ENCODE assay signal across 18 cellular contexts in the genomic region with DNA sequence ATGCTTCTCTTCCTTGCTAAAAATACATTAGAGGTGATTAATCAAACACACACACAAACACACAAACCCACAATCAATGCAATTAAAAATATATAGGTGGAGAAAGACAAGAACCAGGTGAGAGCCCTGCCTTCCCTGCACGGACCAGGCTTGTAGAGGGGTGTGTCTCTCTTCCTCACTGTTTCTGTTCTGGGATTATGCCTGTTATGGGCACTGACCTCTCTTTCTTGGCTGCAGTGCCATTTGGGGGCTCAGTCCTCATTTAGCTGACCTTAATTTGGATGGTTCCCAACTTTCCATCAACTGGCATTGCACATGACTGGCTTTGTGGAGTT.
DNase-seq lines count a peak whose midpoint lies in the region; ATAC-seq, FAIRE-seq and TF ChIP-seq lines count a peak whose summit lies in the region.
"Had no signal": no experiment of that assay in that cellular context is flagged by ENCODE, and none has a peak within 500 bp of the region (broad histone marks: within the 10 kb centered on the region; RNA-seq: fewer than 3 reads in every experiment).

No MANE protein-coding gene starts in this region.

- no peak for TF ChIP-seq POLR2A in HepG2 (IDR thresholded peaks at IDR 0.05; ENCODE audit: insufficient read depth in 1 of 2, low read depth in 2 of 2, low read length in 2 of 2)

- H3K9ac ChIP-seq in HepG2 (ENCODE audit: insufficient read depth, low read depth, low read length), result no peak overlapping the region

- H3K4me1 ChIP-seq in HepG2 (ENCODE audit: insufficient read depth, low read length), result peaks cover 34% of the 10 kb centered on the region

- H3K27ac Mint-ChIP-seq in activated naive CD4-positive, alpha-beta T cell treated with anti-CD3 and anti-CD28 coated beads, Interleukin-2, amount 50 U/mL, for 24 hours, result peak overlapping the region; percentile 30
- no peak overlapping the region for H3K27ac Mint-ChIP-seq in T-helper 17 cell

- peak overlapping the region in 2 of 3 experiments; percentile 1 to 38; a peak in 2 of 6 replicates for H3K4me3 ChIP-seq in HepG2 (replicated peaks in 1 of 3; ENCODE audit: insufficient read depth in 1 of 3, low read depth in 2 of 3, low read length in 3 of 3)
- H3K4me3 ChIP-seq: gastroesophageal sphincter had no signal

- no peak for TF ChIP-seq RAD21 in HepG2 (CRISPR knock-in tag; IDR thresholded peaks at IDR 0.05)

- H3K27me3 ChIP-seq in HepG2 (ENCODE audit: control insufficient read depth in 1 of 2, insufficient read depth in 2 of 2, low read length in 2 of 2), result no peaks in the 10 kb centered on the region
- H3K27me3 ChIP-seq: gastroesophageal sphincter had no signal

- H3K9me3 ChIP-seq in T-helper 17 cell (ENCODE audit: control insufficient read depth, low read length, poor library complexity, severe bottlenecking) (no peaks in the 10 kb centered on the region), HepG2 (ENCODE audit: low read length) (no peaks in the 10 kb centered on the region)
- H3K9me3 ChIP-seq: gastroesophageal sphincter had no signal

- no peak overlapping the region for H2AFZ ChIP-seq in HepG2 (ENCODE audit: low read length)

- H3K27ac ChIP-seq in HepG2 (ENCODE audit: extremely low read length, insufficient read depth, low read length), result no peak overlapping the region
- H3K27ac ChIP-seq in temporal lobe (ENCODE audit: low read depth, low read length), result peak overlapping the region; percentile 63
- H3K27ac ChIP-seq: VCaP had no signal

- in situ Hi-C loops in HepG2 (cut with HindIII; ENCODE audit: extremely low pct_ligation_motif_present, low pct_unique_long_range_greater_than_20kb), result no loop called here

- intact Hi-C loops in HepG2 (cut with micrococcal nuclease; ENCODE audit: unreplicated experiment), result no loop called here

- H3K9me3 Mint-ChIP-seq in activated naive CD4-positive, alpha-beta T cell treated with anti-CD3 and anti-CD28 coated beads, Interleukin-2, amount 50 U/mL, for 24 hours, result no peaks in the 10 kb centered on the region
- H3K9me3 Mint-ChIP-seq: activated naive CD8-positive, alpha-beta T cell treated with anti-CD3 and anti-CD28 coated beads, Interleukin-2, amount 10 ng/mL, durations not matched to agents 7 days and 5 days had no signal

- no peaks in the 10 kb centered on the region for H4K20me1 ChIP-seq in HepG2 (ENCODE audit: insufficient read depth, low read length)

- WGBS in HepG2 (ENCODE audit: low lambda C conversion rate), result 0% methylated on average over 1 of the region's 1 CpG

- H3K36me3 Mint-ChIP-seq in activated naive CD4-positive, alpha-beta T cell treated with anti-CD3 and anti-CD28 coated beads, Interleukin-2, amount 50 U/mL, for 24 hours, result peaks cover 3% of the 10 kb centered on the region
- H3K36me3 Mint-ChIP-seq in T-helper 17 cell (ENCODE audit: low read depth), result no peaks in the 10 kb centered on the region
- H3K36me3 Mint-ChIP-seq: activated naive CD8-positive, alpha-beta T cell treated with anti-CD3 and anti-CD28 coated beads, Interleukin-2, amount 10 ng/mL, durations not matched to agents 7 days and 5 days had no signal

- no peak for DNase-seq in activated naive CD4-positive, alpha-beta T cell treated with Interleukin-2 at 50 U/mL for 16 hours
- DNase-seq in T-helper 17 cell, result no peak
- DNase-seq in HepG2 (ENCODE audit: low spot score), result no peak
- DNase-seq in ureter (ENCODE audit: low spot score), result no peak
- no peak for DNase-seq in GM19239 (ENCODE audit: insufficient read length, low spot score)
- DNase-seq: activated naive CD8-positive, alpha-beta T cell treated with anti-CD3 and anti-CD28 coated beads, Interleukin-2, amount 10 ng/mL, durations not matched to agents 7 days and 5 days; Calu3; central memory CD4-positive, alpha-beta T cell; mesendoderm; NCI-H1048; NCI-H774 had no signal

- H3K36me3 ChIP-seq in HepG2 (replicated peaks in 1 of 2; ENCODE audit: control insufficient read depth in 1 of 2, insufficient read depth in 2 of 2, low read length in 2 of 2), result no peaks in the 10 kb centered on the region
- H3K36me3 ChIP-seq: gastroesophageal sphincter had no signal

- POLR2A ChIA-PET in HepG2 (lab: Yijun Ruan, JAX), result no interaction called here

- H3K79me2 ChIP-seq in HepG2 (ENCODE audit: insufficient read depth, low read length), result no peaks in the 10 kb centered on the region

- FAIRE-seq in HepG2 (lab: Jason Lieb, UNC) (no peak), GM19239 (lab: Jason Lieb, UNC) (no peak)

- no peak for TF ChIP-seq EP300 in HepG2 (IDR thresholded peaks at IDR 0.05; ENCODE audit: low read depth in 2 of 2, low read length in 2 of 2)
- no peak for TF ChIP-seq EP300 in HepG2 (CRISPR knock-in tag; IDR thresholded peaks at IDR 0.05; ENCODE audit: borderline replicate concordance)

- peaks cover 51% of the 10 kb centered on the region for H3K4me1 Mint-ChIP-seq in activated naive CD4-positive, alpha-beta T cell treated with anti-CD3 and anti-CD28 coated beads, Interleukin-2, amount 50 U/mL, for 24 hours
- peaks cover 45% of the 10 kb centered on the region for H3K4me1 Mint-ChIP-seq in T-helper 17 cell

- H3K4me3 Mint-ChIP-seq in activated naive CD4-positive, alpha-beta T cell treated with anti-CD3 and anti-CD28 coated beads, Interleukin-2, amount 50 U/mL, for 24 hours, result no peak overlapping the region
- peak overlapping the region; percentile 53 for H3K4me3 Mint-ChIP-seq in T-helper 17 cell

- H3K27me3 Mint-ChIP-seq in activated naive CD4-positive, alpha-beta T cell treated with anti-CD3 and anti-CD28 coated beads, Interleukin-2, amount 50 U/mL, for 24 hours, result peaks cover 29% of the 10 kb centered on the region
- H3K27me3 Mint-ChIP-seq in T-helper 17 cell, result peaks cover 59% of the 10 kb centered on the region

- CTCF ChIA-PET in HepG2 (lab: Yijun Ruan, JAX; ENCODE audit: low intra/inter-chr PET ratio, low total read pairs), result no interaction called here

- no TSS peak for BruUV-seq in HepG2 (replicated peaks; lab: Mats Ljungman, UMichigan)

- ATAC-seq in T-helper 17 cell (no peak), HepG2 (peak; percentile 76), HG03175 (IDR thresholded peaks at IDR 0.05; ENCODE audit: unreplicated experiment) (no peak)
- ATAC-seq: gastroesophageal sphincter, HCT116, Panc1 had no signal

- TF ChIP-seq CTCF in HepG2 (CRISPR knock-in tag; IDR thresholded peaks at IDR 0.05), result no peak

- peak overlapping the region; percentile 68 for H3K4me2 ChIP-seq in HepG2 (ENCODE audit: low read depth, low read length)

TF ChIP-seq in HepG2, 621 proteins besides CTCF, POLR2A, EP300 and RAD21 (continues in another document):
- TF ChIP-seq PHF21A (CRISPR knock-in tag; IDR thresholded peaks at IDR 0.05) (0 out of 2 replicates have a peak, but pooled peaks have one; percentile 26), RAD51 (IDR thresholded peaks at IDR 0.05; ENCODE audit: borderline replicate concordance) (no peak), ZNF33B (CRISPR knock-in tag; IDR thresholded peaks at IDR 0.05) (no peak), ZNF274 (CRISPR knock-in tag; IDR thresholded peaks at IDR 0.05) (no peak), REPIN1 (CRISPR knock-in tag; IDR thresholded peaks at IDR 0.05; ENCODE audit: borderline replicate concordance, low read depth) (no peak), NFKBIZ (CRISPR knock-in tag; IDR thresholded peaks at IDR 0.05) (0 out of 2 replicates have a peak, but pooled peaks have one; percentile 0)
- TF ChIP-seq, protein P1, sequence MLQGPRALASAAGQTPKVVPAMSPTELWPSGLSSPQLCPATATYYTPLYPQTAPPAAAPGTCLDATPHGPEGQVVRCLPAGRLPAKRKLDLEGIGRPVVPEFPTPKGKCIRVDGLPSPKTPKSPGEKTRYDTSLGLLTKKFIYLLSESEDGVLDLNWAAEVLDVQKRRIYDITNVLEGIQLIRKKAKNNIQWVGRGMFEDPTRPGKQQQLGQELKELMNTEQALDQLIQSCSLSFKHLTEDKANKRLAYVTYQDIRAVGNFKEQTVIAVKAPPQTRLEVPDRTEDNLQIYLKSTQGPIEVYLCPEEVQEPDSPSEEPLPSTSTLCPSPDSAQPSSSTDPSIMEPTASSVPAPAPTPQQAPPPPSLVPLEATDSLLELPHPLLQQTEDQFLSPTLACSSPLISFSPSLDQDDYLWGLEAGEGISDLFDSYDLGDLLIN (CRISPR knock-in tag; IDR thresholded peaks at IDR 0.05; ENCODE audit: borderline replicate concordance), result no peak
- TF ChIP-seq, protein P2, sequence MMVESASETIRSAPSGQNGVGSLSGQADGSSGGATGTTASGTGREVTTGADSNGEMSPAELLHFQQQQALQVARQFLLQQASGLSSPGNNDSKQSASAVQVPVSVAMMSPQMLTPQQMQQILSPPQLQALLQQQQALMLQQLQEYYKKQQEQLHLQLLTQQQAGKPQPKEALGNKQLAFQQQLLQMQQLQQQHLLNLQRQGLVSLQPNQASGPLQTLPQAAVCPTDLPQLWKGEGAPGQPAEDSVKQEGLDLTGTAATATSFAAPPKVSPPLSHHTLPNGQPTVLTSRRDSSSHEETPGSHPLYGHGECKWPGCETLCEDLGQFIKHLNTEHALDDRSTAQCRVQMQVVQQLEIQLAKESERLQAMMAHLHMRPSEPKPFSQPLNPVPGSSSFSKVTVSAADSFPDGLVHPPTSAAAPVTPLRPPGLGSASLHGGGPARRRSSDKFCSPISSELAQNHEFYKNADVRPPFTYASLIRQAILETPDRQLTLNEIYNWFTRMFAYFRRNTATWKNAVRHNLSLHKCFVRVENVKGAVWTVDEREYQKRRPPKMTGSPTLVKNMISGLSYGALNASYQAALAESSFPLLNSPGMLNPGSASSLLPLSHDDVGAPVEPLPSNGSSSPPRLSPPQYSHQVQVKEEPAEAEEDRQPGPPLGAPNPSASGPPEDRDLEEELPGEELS (CRISPR knock-in tag; IDR thresholded peaks at IDR 0.05), result no peak
